ENCODE assay signal across 28 cellular contexts in genomic region chrX:81215685-81216084, GRCh38.
"Had no signal": no experiment of that assay in that cellular context is flagged by ENCODE, and none has a peak within 500 bp of the region (broad histone marks: within the 10 kb centered on the region; RNA-seq: fewer than 3 reads in every experiment).

No MANE protein-coding gene starts in this region.

- H3K27ac Mint-ChIP-seq: mesothelial cell of epicardium; natural killer cell treated with Interleukin-12 subunit alpha and Interleukin-12 subunit beta and Interleukin-15 and Interleukin-18, amount 100 ng/mL, for 72 hours; stimulated activated effector memory CD8-positive, alpha-beta T cell treated with anti-CD3 and anti-CD28 coated beads, Interleukin-12 subunit alpha, Interleukin-12 subunit beta, amount 100 ng/mL, for 72 hours had no signal

- H3K4me3 Mint-ChIP-seq: effector memory CD8-positive, alpha-beta T cell; immature natural killer cell; mesothelial cell of epicardium; naive B cell; natural killer cell treated with Interleukin-12 subunit alpha and Interleukin-12 subunit beta and Interleukin-15 and Interleukin-18, amount 100 ng/mL, for 72 hours; neural crest cell; stimulated activated effector memory CD8-positive, alpha-beta T cell treated with anti-CD3 and anti-CD28 coated beads, Interleukin-12 subunit alpha, Interleukin-12 subunit beta, amount 100 ng/mL, for 72 hours had no signal

- H3K27me3 ChIP-seq: esophagus squamous epithelium, right lobe of liver, stomach, thyroid gland had no signal

- ATAC-seq: effector memory CD8-positive, alpha-beta T cell; left lobe of liver; mucosa of descending colon; natural killer cell treated with Interleukin-12 subunit alpha and Interleukin-12 subunit beta and Interleukin-15 and Interleukin-18, amount 100 ng/mL, for 72 hours; right lobe of liver; stimulated activated effector memory CD8-positive, alpha-beta T cell treated with anti-CD3 and anti-CD28 coated beads, Interleukin-12 subunit alpha, Interleukin-12 subunit beta, amount 100 ng/mL, for 72 hours had no signal

- H3K27me3 Mint-ChIP-seq: effector memory CD8-positive, alpha-beta T cell; naive B cell; natural killer cell treated with Interleukin-12 subunit alpha and Interleukin-12 subunit beta and Interleukin-15 and Interleukin-18, amount 100 ng/mL, for 72 hours; progenitor cell of endocrine pancreas had no signal

- DNase-seq: cortex of kidney; effector memory CD8-positive, alpha-beta T cell; erythroblast; esophagus squamous epithelium; hypothalamus; immature natural killer cell; kidney; mesenchymal stem cell; mucosa of descending colon; naive B cell; right lobe of liver; stimulated activated CD4-positive, alpha-beta T cell treated with anti-CD3 and anti-CD28 coated beads, Interleukin-2, amount 100 ng/mL, for 24 hours; stimulated activated CD4-positive, alpha-beta T cell treated with anti-CD3 and anti-CD28 coated beads, Interleukin-4, amount 100 ng/mL, for 24 hours; stimulated activated naive CD4-positive, alpha-beta T cell treated with Interleukin-2 at 50 U/mL for 16 hours; stomach; thyroid gland; trophoblast cell had no signal

- H3K4me1 ChIP-seq: esophagus squamous epithelium, parathyroid adenoma, right lobe of liver, thyroid gland had no signal

- H2AFZ ChIP-seq: parathyroid adenoma had no signal

- H3K9me3 ChIP-seq: esophagus squamous epithelium, mucosa of descending colon, right lobe of liver, stomach, thyroid gland had no signal

- H3K27ac ChIP-seq: esophagus squamous epithelium, parathyroid adenoma, right lobe of liver, stomach, thyroid gland had no signal

- H3K4me2 ChIP-seq: smooth muscle cell had no signal

- H3K79me2 ChIP-seq: parathyroid adenoma had no signal

- H3K4me3 ChIP-seq: esophagus squamous epithelium, lung, mucosa of descending colon, right lobe of liver, smooth muscle cell, stomach, thyroid gland had no signal

- H3K4me1 Mint-ChIP-seq: mesothelial cell of epicardium, neural crest cell had no signal

- H3K36me3 ChIP-seq: esophagus squamous epithelium, right lobe of liver, stomach, thyroid gland had no signal

- FAIRE-seq: endometrium, frontal cortex, kidney had no signal

- H3K36me3 Mint-ChIP-seq: immature natural killer cell; naive B cell; natural killer cell treated with Interleukin-12 subunit alpha and Interleukin-12 subunit beta and Interleukin-15 and Interleukin-18, amount 100 ng/mL, for 72 hours had no signal

- H3K9me3 Mint-ChIP-seq: effector memory CD8-positive, alpha-beta T cell; immature natural killer cell; natural killer cell treated with Interleukin-12 subunit alpha and Interleukin-12 subunit beta and Interleukin-15 and Interleukin-18, amount 100 ng/mL, for 72 hours; stimulated activated effector memory CD8-positive, alpha-beta T cell treated with anti-CD3 and anti-CD28 coated beads, Interleukin-12 subunit alpha, Interleukin-12 subunit beta, amount 100 ng/mL, for 72 hours had no signal

- H3K9ac ChIP-seq: parathyroid adenoma had no signal
